In the genomic region with DNA sequence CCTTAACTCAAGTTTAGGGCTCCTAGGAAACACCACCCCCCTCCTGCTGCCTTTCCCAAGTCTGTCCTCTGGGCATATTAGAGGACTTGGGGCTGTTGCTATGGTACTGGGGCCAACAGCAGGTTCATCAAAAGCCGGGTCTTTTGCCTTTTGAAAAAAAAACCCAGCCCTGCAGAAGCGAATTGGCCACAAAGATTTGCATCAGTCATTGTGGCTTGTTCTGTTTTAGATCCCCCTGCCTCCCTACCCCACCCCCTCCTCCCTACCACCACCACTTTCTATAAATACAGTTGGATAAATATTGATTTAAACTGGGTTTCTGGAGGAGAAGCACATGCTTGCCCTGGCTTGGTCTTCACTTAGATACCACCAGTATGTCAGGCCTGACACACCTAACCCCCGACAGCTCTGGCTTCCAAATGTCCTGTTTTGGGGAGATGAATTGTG, we compare ENCODE assay signal across 11 cellular contexts. TPM values are rescaled to one million over a fixed set of nuclear protein-coding genes. Genes with fewer than 3 reads are reported as not detected.
A peak's percentile ranks its signal among the peaks of the same experiment; 100 is the strongest.
DNase-seq lines count a peak whose midpoint lies in the region; ATAC-seq and TF ChIP-seq lines count a peak whose summit lies in the region.
"Had no signal": no experiment of that assay in that cellular context is flagged by ENCODE, and none has a peak within 500 bp of the region (broad histone marks: within the 10 kb centered on the region; RNA-seq: fewer than 3 reads in every experiment).

No MANE protein-coding gene starts in this region.

- TF ChIP-seq CTCF in WERI-Rb-1 (IDR thresholded peaks at IDR 0.05; ENCODE audit: low read depth, low read length), result no peak

- H3K36me3 Mint-ChIP-seq in activated naive CD4-positive, alpha-beta T cell treated with anti-CD3 and anti-CD28 coated beads for 36 hours (ENCODE audit: low read depth), result peaks cover 2% of the 10 kb centered on the region
- peaks cover 50% of the 10 kb centered on the region for H3K36me3 Mint-ChIP-seq in activated T-helper 17 cell treated with anti-CD3 and anti-CD28 coated beads, Interleukin-2, amount 50 U/mL, for 72 hours (ENCODE audit: low read depth)

- H3K36me3 ChIP-seq in WERI-Rb-1, result no peaks in the 10 kb centered on the region

- H3K4me1 Mint-ChIP-seq in activated naive CD4-positive, alpha-beta T cell treated with anti-CD3 and anti-CD28 coated beads for 36 hours (ENCODE audit: low read depth), result peaks cover 43% of the 10 kb centered on the region
- H3K4me1 Mint-ChIP-seq in activated T-helper 17 cell treated with anti-CD3 and anti-CD28 coated beads, Interleukin-2, amount 50 U/mL, for 72 hours, result peaks cover 51% of the 10 kb centered on the region

- H3K27me3 Mint-ChIP-seq in activated naive CD4-positive, alpha-beta T cell treated with anti-CD3 and anti-CD28 coated beads for 36 hours (ENCODE audit: low read depth), result no peaks in the 10 kb centered on the region
- H3K27me3 Mint-ChIP-seq in activated T-helper 17 cell treated with anti-CD3 and anti-CD28 coated beads, Interleukin-2, amount 50 U/mL, for 72 hours, result no peaks in the 10 kb centered on the region

- CTCF ChIA-PET in activated naive CD4-positive, alpha-beta T cell treated with anti-CD3 and anti-CD28 coated beads for 36 hours (lab: Charles Lee), result interaction anchor here (0.7 to 11.0 kb wide), 2 partner anchors 8 to 69 kb away, joined by 3 to 181 read pairs; no protein-coding TSS in a partner anchor

- H3K27me3 ChIP-seq in WERI-Rb-1 (ENCODE audit: insufficient read depth, low read depth, severe bottlenecking), result no peaks in the 10 kb centered on the region

- no peak for TF ChIP-seq POLR2A in erythroblast (IDR thresholded peaks at IDR 0.05; ENCODE audit: low read length)

- peak; percentile 24 for DNase-seq in activated naive CD4-positive, alpha-beta T cell treated with anti-CD3 and anti-CD28 coated beads for 36 hours
- DNase-seq in activated naive CD4-positive, alpha-beta T cell (lab: John Stamatoyannopoulos, UW), result no peak
- DNase-seq in stromal cell of bone marrow (ENCODE audit: low read depth), result peak; percentile 18
- no peak for DNase-seq in WERI-Rb-1
- DNase-seq in Right ventricle myocardium inferior (ENCODE audit: missing footprints), result no peak
- DNase-seq in erythroblast (lab: John Stamatoyannopoulos, UW), result no peak
- DNase-seq: NK-92 treated with Interleukin-12 subunit alpha and Interleukin-12 subunit beta, amount 100 ng/mL, for 24 hours; stimulated activated naive CD8-positive, alpha-beta T cell treated with anti-CD3 and anti-CD28 coated beads, Interleukin-15, amount 100 ng/mL, for 72 hours had no signal

- no peak overlapping the region for H3K4me3 ChIP-seq in WERI-Rb-1 (ENCODE audit: low read depth, low read length)

- no peak overlapping the region for H3K27ac ChIP-seq in WERI-Rb-1
- H3K27ac ChIP-seq: C4-2B had no signal

- ATAC-seq in HG03354 (IDR thresholded peaks at IDR 0.05; ENCODE audit: poor library complexity, severe bottlenecking, unreplicated experiment) (peak; percentile 42), Right ventricle myocardium inferior (no peak)
- ATAC-seq in activated T-helper 17 cell treated with anti-CD3 and anti-CD28 coated beads, Interleukin-2, amount 50 U/mL, for 72 hours (replicated peaks), result no peak
- ATAC-seq: stimulated activated naive CD8-positive, alpha-beta T cell treated with anti-CD3 and anti-CD28 coated beads, Interleukin-15, amount 100 ng/mL, for 72 hours had no signal

- H3K9me3 Mint-ChIP-seq in activated naive CD4-positive, alpha-beta T cell treated with anti-CD3 and anti-CD28 coated beads for 36 hours, result no peaks in the 10 kb centered on the region
- H3K9me3 Mint-ChIP-seq in activated T-helper 17 cell treated with anti-CD3 and anti-CD28 coated beads, Interleukin-2, amount 50 U/mL, for 72 hours, result no peaks in the 10 kb centered on the region
- H3K9me3 Mint-ChIP-seq: stimulated activated naive CD8-positive, alpha-beta T cell treated with anti-CD3 and anti-CD28 coated beads, Interleukin-15, amount 100 ng/mL, for 72 hours had no signal

- H3K27ac Mint-ChIP-seq in activated naive CD4-positive, alpha-beta T cell treated with anti-CD3 and anti-CD28 coated beads for 36 hours, result no peak overlapping the region
- H3K27ac Mint-ChIP-seq in activated T-helper 17 cell treated with anti-CD3 and anti-CD28 coated beads, Interleukin-2, amount 50 U/mL, for 72 hours, result no peak overlapping the region
- H3K27ac Mint-ChIP-seq: stimulated activated naive CD8-positive, alpha-beta T cell treated with anti-CD3 and anti-CD28 coated beads, Interleukin-15, amount 100 ng/mL, for 72 hours had no signal

- no peak overlapping the region for H3K4me3 Mint-ChIP-seq in activated naive CD4-positive, alpha-beta T cell treated with anti-CD3 and anti-CD28 coated beads for 36 hours
- peak overlapping the region; percentile 90 for H3K4me3 Mint-ChIP-seq in activated T-helper 17 cell treated with anti-CD3 and anti-CD28 coated beads, Interleukin-2, amount 50 U/mL, for 72 hours
- H3K4me3 Mint-ChIP-seq: stimulated activated naive CD8-positive, alpha-beta T cell treated with anti-CD3 and anti-CD28 coated beads, Interleukin-15, amount 100 ng/mL, for 72 hours had no signal

- intact Hi-C loops in activated naive CD4-positive, alpha-beta T cell treated with anti-CD3 and anti-CD28 coated beads for 36 hours (cut with micrococcal nuclease), result loop anchor here (5.0 kb wide), 2 partner anchors 353 to 648 kb away; a partner anchor contains a TSS
- intact Hi-C loops in Right ventricle myocardium inferior (cut with DNase I), result loop anchor here (10.0 kb wide), 1 partner anchor 290 kb away; no protein-coding TSS in a partner anchor

- no peaks in the 10 kb centered on the region for H3K9me3 ChIP-seq in WERI-Rb-1 (ENCODE audit: severe bottlenecking)

RNA-seq across cellular contexts. Expression of a gene that starts 7.0 kb away (rescaled TPM):
- total RNA-seq in activated naive CD4-positive, alpha-beta T cell treated with anti-CD3 and anti-CD28 coated beads for 36 hours, result 10 to 100 TPM; 24.4 to 27.5 TPM
- 100 to 1,000 TPM in 1 of 2 donors, 10 to 100 TPM in 1; 32.5 to 130 TPM for total RNA-seq in activated T-helper 17 cell treated with anti-CD3 and anti-CD28 coated beads, Interleukin-2, amount 50 U/mL, for 72 hours
- 69.1 TPM for total RNA-seq in Right ventricle myocardium inferior

Comparison
In these comparisons a context has a peak if more than half of its experiments do, and no peak if none do; other contexts are left out.
1. DNase-seq: peak in activated naive CD4-positive, alpha-beta T cell treated with anti-CD3 and anti-CD28 coated beads for 36 hours (single experiment) and stromal cell of bone marrow (single experiment); none in activated naive CD4-positive, alpha-beta T cell (0 of 4), WERI-Rb-1 (single experiment), Right ventricle myocardium inferior (single experiment) and erythroblast (0 of 2).